In genomic region chr2:235734700-235735205, GRCh38 we compare ENCODE assay signal across 18 cellular contexts.
DNase-seq lines count a peak whose midpoint lies in the region; ATAC-seq, FAIRE-seq and TF ChIP-seq lines count a peak whose summit lies in the region.
"Had no signal": no experiment of that assay in that cellular context is flagged by ENCODE, and none has a peak within 500 bp of the region (broad histone marks: within the 10 kb centered on the region; RNA-seq: fewer than 3 reads in every experiment).

No MANE protein-coding gene starts in this region.

- in situ Hi-C loops in GM13976 (cut with MboI; ENCODE audit: low sequenced_read_pairs, unreplicated experiment) = loop anchor here (25.0 kb wide), 1 partner anchor 597 kb away; no protein-coding TSS in a partner anchor

- no peak for TF ChIP-seq POLR2A in GM12892 (IDR thresholded peaks at IDR 0.05; ENCODE audit: low read depth, low read length)

- no peaks in the 10 kb centered on the region for H3K36me3 Mint-ChIP-seq in natural killer cell treated with Interleukin-12 subunit alpha and Interleukin-12 subunit beta and Interleukin-15 and Interleukin-18, amount 100 ng/mL, for 72 hours
- no peaks in the 10 kb centered on the region for H3K36me3 Mint-ChIP-seq in natural killer cell
- peaks cover 1% of the 10 kb centered on the region for H3K36me3 Mint-ChIP-seq in mesothelial cell of epicardium
- H3K36me3 Mint-ChIP-seq: CD4-positive, CD25-positive, alpha-beta regulatory T cell had no signal

- no peaks in the 10 kb centered on the region for H3K4me1 ChIP-seq in psoas muscle

- TF ChIP-seq CTCF in natural killer cell (IDR thresholded peaks at IDR 0.05) (no peak), psoas muscle (IDR thresholded peaks at IDR 0.05) (no peak), GM13976 (IDR thresholded peaks at IDR 0.05; ENCODE audit: borderline replicate concordance, control extremely low read depth, extremely low read depth, insufficient read depth, missing control alignments) (no peak), mesothelial cell of epicardium (IDR thresholded peaks at IDR 0.05; ENCODE audit: unreplicated experiment) (no peak)

- no peak overlapping the region for H3K27ac Mint-ChIP-seq in natural killer cell treated with Interleukin-12 subunit alpha and Interleukin-12 subunit beta and Interleukin-15 and Interleukin-18, amount 100 ng/mL, for 72 hours
- H3K27ac Mint-ChIP-seq in natural killer cell (no peak overlapping the region), mesothelial cell of epicardium (no peak overlapping the region)
- H3K27ac Mint-ChIP-seq: CD4-positive, CD25-positive, alpha-beta regulatory T cell; HFFc6 had no signal

- WGBS in psoas muscle, 3 donors = 72 to 85% (median 75%) methylated on average over 20 of the region's 20 CpGs

- H3K27me3 Mint-ChIP-seq in natural killer cell treated with Interleukin-12 subunit alpha and Interleukin-12 subunit beta and Interleukin-15 and Interleukin-18, amount 100 ng/mL, for 72 hours = no peaks in the 10 kb centered on the region
- H3K27me3 Mint-ChIP-seq in natural killer cell (ENCODE audit: low read depth in 2 of 2) = peaks cover 0 to 6% of the 10 kb centered on the region in 2 donors
- no peaks in the 10 kb centered on the region for H3K27me3 Mint-ChIP-seq in mesothelial cell of epicardium (ENCODE audit: low read depth)

- H3K27ac ChIP-seq in psoas muscle = no peak overlapping the region

- no peak for FAIRE-seq in GM12892 (lab: Jason Lieb, UNC)
- FAIRE-seq: HTR-8/SVneo, RCC 7860 had no signal

- H3K27me3 ChIP-seq in psoas muscle (ENCODE audit: insufficient read depth in 3 of 3, low read length in 2 of 3) = no peaks in the 10 kb centered on the region

- no peak overlapping the region for H3K4me3 ChIP-seq in psoas muscle

- H3K4me1 Mint-ChIP-seq in natural killer cell treated with Interleukin-12 subunit alpha and Interleukin-12 subunit beta and Interleukin-15 and Interleukin-18, amount 100 ng/mL, for 72 hours (ENCODE audit: low read depth in 2 of 2) = peaks cover 0 to 19% of the 10 kb centered on the region in 2 donors
- H3K4me1 Mint-ChIP-seq in natural killer cell (peaks cover 27 to 32% of the 10 kb centered on the region in 2 donors), mesothelial cell of epicardium (no peaks in the 10 kb centered on the region)
- H3K4me1 Mint-ChIP-seq: CD4-positive, CD25-positive, alpha-beta regulatory T cell had no signal

- intact Hi-C loops in natural killer cell (cut with micrococcal nuclease) (no loop called here), Right ventricle myocardium superior (cut with DNase I) (no loop called here), psoas muscle (cut with DNase I) (no loop called here)

- H3K36me3 ChIP-seq in psoas muscle (ENCODE audit: insufficient read depth in 1 of 2, low read depth in 1 of 2) = no peaks in the 10 kb centered on the region

- no peak for ATAC-seq in natural killer cell treated with Interleukin-12 subunit alpha and Interleukin-12 subunit beta and Interleukin-15 and Interleukin-18, amount 100 ng/mL, for 72 hours
- ATAC-seq in natural killer cell (no peak), Right ventricle myocardium superior (ENCODE audit: poor library complexity) (peak; percentile 75), psoas muscle (peak in 1 of 4 donors; percentile 41), GM19324 (IDR thresholded peaks at IDR 0.05; ENCODE audit: low FRiP score, unreplicated experiment) (no peak)

- no peak overlapping the region for H3K4me3 Mint-ChIP-seq in natural killer cell treated with Interleukin-12 subunit alpha and Interleukin-12 subunit beta and Interleukin-15 and Interleukin-18, amount 100 ng/mL, for 72 hours
- no peak overlapping the region for H3K4me3 Mint-ChIP-seq in natural killer cell
- H3K4me3 Mint-ChIP-seq in mesothelial cell of epicardium = no peak overlapping the region
- H3K4me3 Mint-ChIP-seq: CD4-positive, CD25-positive, alpha-beta regulatory T cell; HFFc6 had no signal

- no peaks in the 10 kb centered on the region for H3K9me3 Mint-ChIP-seq in natural killer cell treated with Interleukin-12 subunit alpha and Interleukin-12 subunit beta and Interleukin-15 and Interleukin-18, amount 100 ng/mL, for 72 hours
- H3K9me3 Mint-ChIP-seq in natural killer cell = no peaks in the 10 kb centered on the region
- H3K9me3 Mint-ChIP-seq in mesothelial cell of epicardium = no peaks in the 10 kb centered on the region
- H3K9me3 Mint-ChIP-seq: HFFc6 had no signal

- no peaks in the 10 kb centered on the region for H3K9me3 ChIP-seq in psoas muscle

- peak; percentile 38 for DNase-seq in natural killer cell treated with Interleukin-12 subunit alpha and Interleukin-12 subunit beta and Interleukin-15 and Interleukin-18, amount 100 ng/mL, for 72 hours (ENCODE audit: low spot score)
- DNase-seq in natural killer cell (no peak), Right ventricle myocardium superior (peak; percentile 73), psoas muscle (peak; percentile 30 to 67), GM13976 (ENCODE audit: low spot score) (no peak), mesothelial cell of epicardium (ENCODE audit: low spot score in 2 of 2, unreplicated experiment in 2 of 2) (no peak), GM12892 (ENCODE audit: insufficient read length) (no peak)
- DNase-seq: AML-193; CD4-positive, CD25-positive, alpha-beta regulatory T cell; HFFc6; NCI-H1417; NCI-H2029; NCI-H2171 treated with DMSO at 0.1 percent for 48 hours; NCI-H774; SIG-M5 had no signal

Comparison
In these comparisons a context has a peak if more than half of its experiments do, and no peak if none do; other contexts are left out.
1. DNase-seq: peak in natural killer cell treated with Interleukin-12 subunit alpha and Interleukin-12 subunit beta and Interleukin-15 and Interleukin-18, amount 100 ng/mL, for 72 hours (single experiment), Right ventricle myocardium superior (single experiment) and psoas muscle (2 of 2); none in natural killer cell (single experiment), GM13976 (single experiment), mesothelial cell of epicardium (0 of 2) and GM12892 (single experiment).